Comparison of ENCODE assay signal across 10 cellular contexts in the genomic region with DNA sequence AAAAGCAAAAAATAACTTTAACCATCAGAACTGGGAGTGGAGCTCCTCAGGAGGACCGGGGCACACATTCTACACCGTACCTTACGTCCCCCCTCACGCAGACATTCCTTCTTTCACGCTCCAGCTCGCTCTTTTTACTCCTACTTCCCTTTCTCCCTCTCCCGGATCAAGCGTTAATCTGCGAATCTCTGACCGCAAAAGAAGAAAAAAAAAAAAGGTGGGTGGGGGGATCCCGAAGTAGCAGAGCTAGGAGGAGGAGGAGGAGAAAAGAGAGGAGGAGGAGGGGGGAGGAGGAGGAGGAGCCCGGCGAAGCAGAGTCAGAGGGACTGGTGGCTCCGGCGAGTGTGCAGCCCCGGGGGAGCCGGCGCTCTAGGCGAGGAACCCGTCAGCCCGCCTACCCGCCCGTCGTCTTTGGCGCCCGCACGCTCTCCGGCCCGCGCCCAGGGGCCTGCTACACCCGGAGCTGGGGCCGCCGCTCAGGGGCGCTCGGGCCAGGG. TPM values are rescaled to one million over a fixed set of nuclear protein-coding genes. Genes with fewer than 3 reads are reported as not detected.
DNase-seq lines count a peak whose midpoint lies in the region; ATAC-seq and TF ChIP-seq lines count a peak whose summit lies in the region.
"Had no signal": no experiment of that assay in that cellular context is flagged by ENCODE, and none has a peak within 500 bp of the region (broad histone marks: within the 10 kb centered on the region; RNA-seq: fewer than 3 reads in every experiment).

A gene (plus strand): TSS at position 320 of the 497 bp plus-strand sequence.

- CTCF ChIA-PET in activated CD8-positive, alpha-beta T cell treated with anti-CD3 and anti-CD28 coated beads, Interleukin-2, amount 10 ng/mL, durations not matched to agents 7 days and 5 days (lab: Charles Lee) = interaction anchor here (1.0 to 1.3 kb wide), 3 partner anchors 19 to 89 kb away, joined by 3 read pairs; no protein-coding TSS in a partner anchor

- no peaks in the 10 kb centered on the region for H3K36me3 Mint-ChIP-seq in activated CD8-positive, alpha-beta T cell treated with anti-CD3 and anti-CD28 coated beads, Interleukin-2, amount 10 ng/mL, durations not matched to agents 7 days and 5 days (ENCODE audit: low read depth)

- TF ChIP-seq CTCF in psoas muscle (IDR thresholded peaks at IDR 0.05) = no peak

- H3K4me3 Mint-ChIP-seq in activated CD8-positive, alpha-beta T cell treated with anti-CD3 and anti-CD28 coated beads, Interleukin-2, amount 10 ng/mL, durations not matched to agents 7 days and 5 days = peak within 1 kb of the TSS; percentile 40
- H3K4me3 Mint-ChIP-seq: T-helper 1 cell treated with Interleukin-12 subunit alpha and Interleukin-12 subunit beta and Interleukin-4 antibody, amounts not matched to agents 30 μg/mL and 1 μg/mL, for 36 hours had no signal

- POLR2A ChIA-PET in activated CD8-positive, alpha-beta T cell treated with anti-CD3 and anti-CD28 coated beads, Interleukin-2, amount 10 ng/mL, durations not matched to agents 7 days and 5 days (lab: Charles Lee) = no interaction called here

- 1 to 25% (median 1%) methylated on average over 21 to 35 of the region's 35 CpGs for WGBS in psoas muscle, 3 donors

- no peaks in the 10 kb centered on the region for H3K36me3 ChIP-seq in psoas muscle (ENCODE audit: insufficient read depth in 1 of 2, low read depth in 1 of 2)

- no peak within 1 kb of the TSS for H3K27ac Mint-ChIP-seq in activated CD8-positive, alpha-beta T cell treated with anti-CD3 and anti-CD28 coated beads, Interleukin-2, amount 10 ng/mL, durations not matched to agents 7 days and 5 days
- H3K27ac Mint-ChIP-seq: T-helper 1 cell treated with Interleukin-12 subunit alpha and Interleukin-12 subunit beta and Interleukin-4 antibody, amounts not matched to agents 30 μg/mL and 1 μg/mL, for 36 hours had no signal

- intact Hi-C loops in Right ventricle myocardium superior (cut with DNase I) = no loop called here
- intact Hi-C loops in psoas muscle (cut with DNase I) = loop anchor here in 1 of 2 donors (2.0 kb wide), 1 partner anchor 216 kb away; no protein-coding TSS in a partner anchor

- no peaks in the 10 kb centered on the region for H3K4me1 Mint-ChIP-seq in activated CD8-positive, alpha-beta T cell treated with anti-CD3 and anti-CD28 coated beads, Interleukin-2, amount 10 ng/mL, durations not matched to agents 7 days and 5 days (ENCODE audit: low read depth)

- H3K4me3 ChIP-seq in psoas muscle = peak within 1 kb of the TSS; percentile 55

- peaks cover 53% of the 10 kb centered on the region for H3K27me3 Mint-ChIP-seq in activated CD8-positive, alpha-beta T cell treated with anti-CD3 and anti-CD28 coated beads, Interleukin-2, amount 10 ng/mL, durations not matched to agents 7 days and 5 days (ENCODE audit: low read depth)

- no peaks in the 10 kb centered on the region for H3K4me1 ChIP-seq in psoas muscle

- H3K27me3 ChIP-seq in psoas muscle (ENCODE audit: insufficient read depth in 3 of 3, low read length in 2 of 3) = peaks cover 0 to 51% (median 0%) of the 10 kb centered on the region in 3 donors

- H3K9me3 ChIP-seq in psoas muscle = no peaks in the 10 kb centered on the region

- DNase-seq in NCI-H2227 (lab: John Stamatoyannopoulos, UW; ENCODE audit: unreplicated experiment) (peak; percentile 42), NCI-H2227 treated with DMSO at 0.1 percent for 48 hours (lab: John Stamatoyannopoulos, UW) (no peak), Right ventricle myocardium superior (peak; percentile 50), psoas muscle (peak; percentile 29 to 56)
- DNase-seq in activated CD8-positive, alpha-beta T cell treated with anti-CD3 and anti-CD28 coated beads, Interleukin-2, amount 10 ng/mL, durations not matched to agents 7 days and 5 days = no peak
- DNase-seq in NK-92 treated with Interleukin-12 subunit alpha and Interleukin-12 subunit beta, amount 100 ng/mL, for 24 hours (lab: John Stamatoyannopoulos, UW) = no peak

- no peaks in the 10 kb centered on the region for H3K9me3 Mint-ChIP-seq in activated CD8-positive, alpha-beta T cell treated with anti-CD3 and anti-CD28 coated beads, Interleukin-2, amount 10 ng/mL, durations not matched to agents 7 days and 5 days (ENCODE audit: insufficient read depth)
- H3K9me3 Mint-ChIP-seq: T-helper 1 cell treated with Interleukin-12 subunit alpha and Interleukin-12 subunit beta and Interleukin-4 antibody, amounts not matched to agents 30 μg/mL and 1 μg/mL, for 36 hours had no signal

- ATAC-seq in activated CD8-positive, alpha-beta T cell treated with anti-CD3 and anti-CD28 coated beads, Interleukin-2, amount 10 ng/mL, durations not matched to agents 7 days and 5 days = peak; percentile 62
- peak; percentile 58 for ATAC-seq in Right ventricle myocardium superior (ENCODE audit: poor library complexity)
- ATAC-seq in psoas muscle = peak in 3 of 4 donors; percentile 22 to 40 (median 23)
- no peak for ATAC-seq in esophagus mucosa
- ATAC-seq in HG03045 (IDR thresholded peaks at IDR 0.05; ENCODE audit: unreplicated experiment) = no peak

- no peak within 1 kb of the TSS for H3K27ac ChIP-seq in psoas muscle
- H3K27ac ChIP-seq: C4-2B had no signal

RNA-seq across cellular contexts. Expression of the gene that starts here (rescaled TPM):
- total RNA-seq in activated CD8-positive, alpha-beta T cell treated with anti-CD3 and anti-CD28 coated beads, Interleukin-2, amount 10 ng/mL, durations not matched to agents 7 days and 5 days = under 1 TPM; 0.50 to 0.70 TPM
- 4.7 TPM for total RNA-seq in Right ventricle myocardium superior
- total RNA-seq in psoas muscle = 1 to 10 TPM; 1.9 to 4.4 (median 3.4) TPM
- polyA plus RNA-seq in psoas muscle = under 1 TPM; 0.30 to 0.48 (median 0.40) TPM
- total RNA-seq in esophagus mucosa = 1.2 TPM

Comparison
In these comparisons a context has a peak if more than half of its experiments do, and no peak if none do; other contexts are left out.
1. DNase-seq: peak in NCI-H2227 (single experiment), Right ventricle myocardium superior (single experiment) and psoas muscle (2 of 2); none in NCI-H2227 treated with DMSO at 0.1 percent for 48 hours (single experiment), activated CD8-positive, alpha-beta T cell treated with anti-CD3 and anti-CD28 coated beads, Interleukin-2, amount 10 ng/mL, durations not matched to agents 7 days and 5 days (single experiment) and NK-92 treated with Interleukin-12 subunit alpha and Interleukin-12 subunit beta, amount 100 ng/mL, for 24 hours (single experiment).
2. Peak in ATAC-seq in activated CD8-positive, alpha-beta T cell treated with anti-CD3 and anti-CD28 coated beads, Interleukin-2, amount 10 ng/mL, durations not matched to agents 7 days and 5 days; RNA of the gene not detected or under 1 TPM.
3. ATAC-seq: peak in Right ventricle myocardium superior (single experiment) and psoas muscle (3 of 4); none in esophagus mucosa (single experiment) and HG03045 (single experiment).